ENCODE assay signal across 17 cellular contexts in genomic region chr17:15909481-15909991, GRCh38. TPM values are rescaled to one million over a fixed set of nuclear protein-coding genes. Genes with fewer than 3 reads are reported as not detected.
DNase-seq lines count a peak whose midpoint lies in the region; ATAC-seq and TF ChIP-seq lines count a peak whose summit lies in the region.
"Had no signal": no experiment of that assay in that cellular context is flagged by ENCODE, and none has a peak within 500 bp of the region (broad histone marks: within the 10 kb centered on the region; RNA-seq: fewer than 3 reads in every experiment).

No MANE protein-coding gene starts in this region.

- H3K27ac ChIP-seq in brain microvascular endothelial cell = peak overlapping the region; percentile 29
- H3K27ac ChIP-seq: epithelial cell of prostate had no signal

- no peak overlapping the region for H3K4me3 Mint-ChIP-seq in activated naive CD4-positive, alpha-beta T cell treated with anti-CD3 and anti-CD28 coated beads, Interleukin-2, amount 10 ng/mL, durations not matched to agents 7 days and 5 days
- H3K4me3 Mint-ChIP-seq: activated CD4-positive, alpha-beta T cell treated with anti-CD3 and anti-CD28 coated beads, Interleukin-2, amount 10 ng/mL, durations not matched to agents 7 days and 5 days; neural crest cell had no signal

- H3K36me3 ChIP-seq in H7 (replicated peaks; ENCODE audit: control insufficient read depth, insufficient read depth, low read length) (no peaks in the 10 kb centered on the region), brain microvascular endothelial cell (replicated peaks) (no peaks in the 10 kb centered on the region)

- ATAC-seq in sciatic nerve = no peak
- ATAC-seq in GM18511 (IDR thresholded peaks at IDR 0.05; ENCODE audit: unreplicated experiment) = no peak

- H3K4me3 ChIP-seq in H7 (ENCODE audit: insufficient read depth, low read depth, low read length) = no peak overlapping the region
- no peak overlapping the region for H3K4me3 ChIP-seq in brain microvascular endothelial cell (ENCODE audit: low read depth, low read length)

- TF ChIP-seq CTCF in brain microvascular endothelial cell (IDR thresholded peaks at IDR 0.05; ENCODE audit: low read depth, low read length, missing control alignments) = no peak

- H3K27me3 Mint-ChIP-seq in activated naive CD4-positive, alpha-beta T cell treated with anti-CD3 and anti-CD28 coated beads, Interleukin-2, amount 10 ng/mL, durations not matched to agents 7 days and 5 days = peaks cover 5% of the 10 kb centered on the region

- peak; percentile 43 for DNase-seq in H7
- DNase-seq in brain microvascular endothelial cell = peak; percentile 44
- peak; percentile 77 for DNase-seq in kidney tubule cell (ENCODE audit: low spot score)
- DNase-seq in sciatic nerve (ENCODE audit: low spot score) = peak; percentile 6
- no peak for DNase-seq in stimulated activated CD4-positive, alpha-beta T cell treated with anti-CD3 and anti-CD28 coated beads, Interleukin-15, amount 100 ng/mL, for 24 hours
- DNase-seq in activated naive CD4-positive, alpha-beta T cell treated with anti-CD3 and anti-CD28 coated beads, Interleukin-2, amount 10 ng/mL, durations not matched to agents 7 days and 5 days = no peak
- DNase-seq: activated CD4-positive, alpha-beta T cell treated with anti-CD3 and anti-CD28 coated beads, Interleukin-2, amount 10 ng/mL, durations not matched to agents 7 days and 5 days; activated naive CD4-positive, alpha-beta T cell treated with Interleukin-2 at 50 U/mL for 16 hours; dermis blood vessel endothelial cell; GOT3; Karpas-422; midbrain; NCI-H526 treated with DMSO at 0.1 percent for 48 hours; stimulated activated CD4-positive, alpha-beta T cell treated with anti-CD3 and anti-CD28 coated beads, Interleukin-4, amount 100 ng/mL, for 1 hour had no signal

- no peak overlapping the region for H3K27ac Mint-ChIP-seq in activated naive CD4-positive, alpha-beta T cell treated with anti-CD3 and anti-CD28 coated beads, Interleukin-2, amount 10 ng/mL, durations not matched to agents 7 days and 5 days
- H3K27ac Mint-ChIP-seq: activated CD4-positive, alpha-beta T cell treated with anti-CD3 and anti-CD28 coated beads, Interleukin-2, amount 10 ng/mL, durations not matched to agents 7 days and 5 days had no signal

- intact Hi-C loops in sciatic nerve (cut with DNase I) = no loop called here

- no peaks in the 10 kb centered on the region for H3K4me1 Mint-ChIP-seq in activated naive CD4-positive, alpha-beta T cell treated with anti-CD3 and anti-CD28 coated beads, Interleukin-2, amount 10 ng/mL, durations not matched to agents 7 days and 5 days
- H3K4me1 Mint-ChIP-seq: activated CD4-positive, alpha-beta T cell treated with anti-CD3 and anti-CD28 coated beads, Interleukin-2, amount 10 ng/mL, durations not matched to agents 7 days and 5 days; neural crest cell had no signal

- no peaks in the 10 kb centered on the region for H3K27me3 ChIP-seq in H7 (ENCODE audit: control insufficient read depth, insufficient read depth, low read length)
- no peaks in the 10 kb centered on the region for H3K27me3 ChIP-seq in brain microvascular endothelial cell (replicated peaks)

- CTCF ChIA-PET in activated naive CD4-positive, alpha-beta T cell treated with anti-CD3 and anti-CD28 coated beads, Interleukin-2, amount 10 ng/mL, durations not matched to agents 7 days and 5 days (lab: Charles Lee) = no interaction called here

- H3K9me3 Mint-ChIP-seq in activated naive CD4-positive, alpha-beta T cell treated with anti-CD3 and anti-CD28 coated beads, Interleukin-2, amount 10 ng/mL, durations not matched to agents 7 days and 5 days = no peaks in the 10 kb centered on the region
- H3K9me3 Mint-ChIP-seq: activated CD4-positive, alpha-beta T cell treated with anti-CD3 and anti-CD28 coated beads, Interleukin-2, amount 10 ng/mL, durations not matched to agents 7 days and 5 days; neural crest cell had no signal

- in situ Hi-C loops in brain microvascular endothelial cell (cut with HindIII; ENCODE audit: low pct_ligation_motif_present, low sequenced_read_pairs) = no loop called here

- H3K36me3 Mint-ChIP-seq in activated naive CD4-positive, alpha-beta T cell treated with anti-CD3 and anti-CD28 coated beads, Interleukin-2, amount 10 ng/mL, durations not matched to agents 7 days and 5 days = no peaks in the 10 kb centered on the region

RNA-seq across cellular contexts. Expression of gene ADORA2B, which starts 35.4 kb away (rescaled TPM):
- 3.9 and 4.6 TPM in 2 replicates for total RNA-seq in H7 (2014; rRNA removed; shearing (Covaris generic))
- 0.67 TPM for total RNA-seq in sciatic nerve

Comparison
In these comparisons a context has a peak if more than half of its experiments do, and no peak if none do; other contexts are left out.
1. DNase-seq: peak in H7 (single experiment), brain microvascular endothelial cell (single experiment), kidney tubule cell (single experiment) and sciatic nerve (single experiment); none in stimulated activated CD4-positive, alpha-beta T cell treated with anti-CD3 and anti-CD28 coated beads, Interleukin-15, amount 100 ng/mL, for 24 hours (single experiment) and activated naive CD4-positive, alpha-beta T cell treated with anti-CD3 and anti-CD28 coated beads, Interleukin-2, amount 10 ng/mL, durations not matched to agents 7 days and 5 days (single experiment).